In the genomic region with DNA sequence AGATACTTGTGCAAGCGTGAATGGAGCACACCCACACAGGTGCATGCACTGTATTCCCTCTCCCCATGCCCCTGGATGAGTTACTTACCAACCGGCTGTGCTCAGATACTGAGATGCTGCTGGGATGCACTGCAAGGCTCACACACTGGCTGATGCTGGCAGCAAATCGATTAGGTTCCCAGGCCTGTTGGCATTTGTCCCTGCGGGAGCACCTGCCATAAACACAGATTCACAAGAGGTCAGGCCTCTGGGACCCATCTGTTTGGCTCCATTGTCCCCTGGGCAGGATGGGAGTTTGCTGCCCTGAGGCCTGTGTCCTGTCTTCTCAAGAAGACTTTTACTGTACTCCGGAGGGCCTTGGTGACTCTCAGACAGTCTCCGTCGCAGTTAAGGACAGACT, we compare ENCODE assay signal across 14 cellular contexts.
"Had no signal": no experiment of that assay in that cellular context is flagged by ENCODE, and none has a peak within 500 bp of the region (broad histone marks: within the 10 kb centered on the region; RNA-seq: fewer than 3 reads in every experiment).

No MANE protein-coding gene starts in this region.

- H3K4me1 Mint-ChIP-seq: activated B cell treated with CpG ODN at 0.5 μM for 24 hours; activated CD4-positive, alpha-beta T cell treated with anti-CD3 and anti-CD28 coated beads, Interleukin-2, amount 10 ng/mL, durations not matched to agents 24 days and 14 days; naive thymus-derived CD8-positive, alpha-beta T cell had no signal

- DNase-seq: activated B cell treated with CpG ODN at 0.5 μM for 24 hours; activated CD4-positive, alpha-beta T cell treated with anti-CD3 and anti-CD28 coated beads, Interleukin-2, amount 10 ng/mL, durations not matched to agents 24 days and 14 days; activated CD8-positive, alpha-beta memory T cell treated with anti-CD3 and anti-CD28 coated beads, Interleukin-2, amount 50 U/mL, for 48 hours; activated gamma-delta T cell treated with Interleukin-2 at 50 U/mL for 16 hours; amniotic stem cell; body of pancreas; central memory CD4-positive, alpha-beta T cell; left lung; mammary epithelial cell; naive thymus-derived CD8-positive, alpha-beta T cell; psoas muscle; T-helper 2 cell; upper lobe of right lung had no signal

- H3K36me3 Mint-ChIP-seq: activated naive CD8-positive, alpha-beta T cell; naive thymus-derived CD8-positive, alpha-beta T cell had no signal

- H3K27ac Mint-ChIP-seq: activated B cell treated with CpG ODN at 0.5 μM for 24 hours; activated CD4-positive, alpha-beta T cell treated with anti-CD3 and anti-CD28 coated beads, Interleukin-2, amount 10 ng/mL, durations not matched to agents 24 days and 14 days; activated naive CD8-positive, alpha-beta T cell had no signal

- H3K4me3 Mint-ChIP-seq: activated B cell treated with CpG ODN at 0.5 μM for 24 hours; activated CD4-positive, alpha-beta T cell treated with anti-CD3 and anti-CD28 coated beads, Interleukin-2, amount 10 ng/mL, durations not matched to agents 24 days and 14 days; activated naive CD8-positive, alpha-beta T cell; naive thymus-derived CD8-positive, alpha-beta T cell had no signal

- H3K9me3 Mint-ChIP-seq: activated B cell treated with CpG ODN at 0.5 μM for 24 hours; activated CD4-positive, alpha-beta T cell treated with anti-CD3 and anti-CD28 coated beads, Interleukin-2, amount 10 ng/mL, durations not matched to agents 24 days and 14 days; naive thymus-derived CD8-positive, alpha-beta T cell had no signal

- H3K27me3 Mint-ChIP-seq: activated naive CD8-positive, alpha-beta T cell; naive thymus-derived CD8-positive, alpha-beta T cell had no signal
